14 cellular contexts compared by ENCODE assay signal in genomic region chrX:2664497-2664896, GRCh38. TPM values are rescaled to one million over a fixed set of nuclear protein-coding genes. Genes with fewer than 3 reads are reported as not detected.
DNase-seq lines count a peak whose midpoint lies in the region; ATAC-seq, FAIRE-seq and TF ChIP-seq lines count a peak whose summit lies in the region.
"Had no signal": no experiment of that assay in that cellular context is flagged by ENCODE, and none has a peak within 500 bp of the region (broad histone marks: within the 10 kb centered on the region; RNA-seq: fewer than 3 reads in every experiment).

No MANE protein-coding gene starts in this region.

- H3K9me3 ChIP-seq in Caco-2 = no peaks in the 10 kb centered on the region
- H3K9me3 ChIP-seq in adipocyte (ENCODE audit: control insufficient read depth, low read length) = no peaks in the 10 kb centered on the region
- no peaks in the 10 kb centered on the region for H3K9me3 ChIP-seq in left ventricle myocardium inferior (replicated peaks)
- H3K9me3 ChIP-seq in skeletal muscle satellite cell (replicated peaks; ENCODE audit: low read length) = no peaks in the 10 kb centered on the region
- H3K9me3 ChIP-seq in CD4-positive, alpha-beta memory T cell (ENCODE audit: control insufficient read depth in 1 of 2, low read length in 2 of 2) = no peaks in the 10 kb centered on the region
- H3K9me3 ChIP-seq: gastroesophageal sphincter had no signal

- POLR2A ChIA-PET in Caco-2 (lab: Charles Lee) = no interaction called here
- POLR2A ChIA-PET in CD4-positive, alpha-beta memory T cell (lab: Charles Lee; ENCODE audit: partially characterized antibody) = no interaction called here

- peaks cover 18% of the 10 kb centered on the region for H3K4me1 Mint-ChIP-seq in Caco-2 (ENCODE audit: low read depth, unreplicated experiment)
- no peaks in the 10 kb centered on the region for H3K4me1 Mint-ChIP-seq in CD4-positive, alpha-beta memory T cell

- no TSS peak for BruUV-seq in Caco-2 (replicated peaks; lab: Mats Ljungman, UMichigan)

- peak overlapping the region; percentile 60 for H3K27ac Mint-ChIP-seq in Caco-2 (ENCODE audit: unreplicated experiment)
- no peak overlapping the region for H3K27ac Mint-ChIP-seq in CD4-positive, alpha-beta memory T cell

- no peak for TF ChIP-seq CTCF in Caco-2 (IDR thresholded peaks at IDR 0.05; ENCODE audit: insufficient read depth in 1 of 2, low read depth in 1 of 2, low read length in 1 of 2, severe bottlenecking in 1 of 2, unreplicated experiment in 1 of 2)
- no peak for TF ChIP-seq CTCF in left ventricle myocardium inferior (IDR thresholded peaks at IDR 0.05; ENCODE audit: borderline replicate concordance)

- H3K27me3 ChIP-seq in Caco-2 (replicated peaks; ENCODE audit: control insufficient read depth, insufficient read depth, low read length) (no peaks in the 10 kb centered on the region), adipocyte (replicated peaks; ENCODE audit: control insufficient read depth, insufficient read depth, low read length) (no peaks in the 10 kb centered on the region), left ventricle myocardium inferior (ENCODE audit: low read depth) (no peaks in the 10 kb centered on the region), skeletal muscle satellite cell (ENCODE audit: control insufficient read depth, insufficient read depth, low read length) (no peaks in the 10 kb centered on the region)
- no peaks in the 10 kb centered on the region for H3K27me3 ChIP-seq in CD4-positive, alpha-beta memory T cell (ENCODE audit: insufficient read depth, low read length)
- H3K27me3 ChIP-seq: gastroesophageal sphincter had no signal

- peak overlapping the region; percentile 8 for H3K4me2 ChIP-seq in skeletal muscle satellite cell (ENCODE audit: low read length)

- peak overlapping the region; percentile 61 for H3K27ac ChIP-seq in left ventricle myocardium inferior (replicated peaks)
- H3K27ac ChIP-seq in CD4-positive, alpha-beta memory T cell (ENCODE audit: low read depth, low read length) = no peak overlapping the region

- H3K4me1 ChIP-seq in Caco-2 (peaks cover 27% of the 10 kb centered on the region), adipocyte (ENCODE audit: control insufficient read depth, insufficient read depth, low read length) (peaks cover 11% of the 10 kb centered on the region), left ventricle myocardium inferior (no peaks in the 10 kb centered on the region), skeletal muscle satellite cell (ENCODE audit: control insufficient read depth, insufficient read depth, low read length) (peaks cover 5% of the 10 kb centered on the region)
- no peaks in the 10 kb centered on the region for H3K4me1 ChIP-seq in CD4-positive, alpha-beta memory T cell (ENCODE audit: insufficient read depth, low read length)
- H3K4me1 ChIP-seq: gastroesophageal sphincter had no signal

- intact Hi-C loops in Caco-2 (cut with micrococcal nuclease; ENCODE audit: unreplicated experiment) = no loop called here
- intact Hi-C loops in left ventricle myocardium inferior (cut with micrococcal nuclease) = no loop called here
- intact Hi-C loops in CD4-positive, alpha-beta memory T cell (cut with micrococcal nuclease) = no loop called here

- no peak for ATAC-seq in HG03571 (IDR thresholded peaks at IDR 0.05; ENCODE audit: unreplicated experiment)
- no peak for ATAC-seq in HG02870 (IDR thresholded peaks at IDR 0.05; ENCODE audit: unreplicated experiment)
- ATAC-seq: gastroesophageal sphincter had no signal

- no peak overlapping the region for H3K4me3 Mint-ChIP-seq in Caco-2 (ENCODE audit: unreplicated experiment)
- H3K4me3 Mint-ChIP-seq in CD4-positive, alpha-beta memory T cell = no peak overlapping the region

- peaks cover 23% of the 10 kb centered on the region for H3K36me3 Mint-ChIP-seq in Caco-2 (ENCODE audit: insufficient read depth, unreplicated experiment)
- peaks cover 2 to 3% of the 10 kb centered on the region in 2 donors for H3K36me3 Mint-ChIP-seq in CD4-positive, alpha-beta memory T cell

- peaks cover 7% of the 10 kb centered on the region for H3K9me3 Mint-ChIP-seq in Caco-2 (ENCODE audit: unreplicated experiment)
- no peaks in the 10 kb centered on the region for H3K9me3 Mint-ChIP-seq in CD4-positive, alpha-beta memory T cell

- no peaks in the 10 kb centered on the region for H3K27me3 Mint-ChIP-seq in Caco-2 (ENCODE audit: insufficient read depth, unreplicated experiment)
- H3K27me3 Mint-ChIP-seq in CD4-positive, alpha-beta memory T cell = no peaks in the 10 kb centered on the region

- no peak overlapping the region for H3K4me3 ChIP-seq in Caco-2 (ENCODE audit: low read depth, low read length)
- H3K4me3 ChIP-seq in adipocyte (ENCODE audit: low read length) = no peak overlapping the region
- no peak overlapping the region for H3K4me3 ChIP-seq in left ventricle myocardium inferior
- H3K4me3 ChIP-seq in skeletal muscle satellite cell (ENCODE audit: low read length) = no peak overlapping the region
- no peak overlapping the region for H3K4me3 ChIP-seq in CD4-positive, alpha-beta memory T cell (ENCODE audit: low read length in 2 of 2)
- H3K4me3 ChIP-seq: gastroesophageal sphincter, lung had no signal

- H3K9ac ChIP-seq in adipocyte (ENCODE audit: low read length) (peak overlapping the region; percentile 21), skeletal muscle satellite cell (ENCODE audit: low read depth, low read length) (no peak overlapping the region)

- no peak for DNase-seq in Caco-2
- DNase-seq in adipocyte (ENCODE audit: low read depth) = peak; percentile 25
- peak; percentile 54 for DNase-seq in left ventricle myocardium inferior
- DNase-seq in GM19239 (ENCODE audit: insufficient read length, low spot score) = no peak
- DNase-seq in CD4-positive, alpha-beta memory T cell = no peak
- DNase-seq: central memory CD4-positive, alpha-beta T cell; DMS 273 treated with DMSO at 0.1 percent for 48 hours; NCI-H446 had no signal

- CTCF ChIA-PET in Caco-2 (lab: Charles Lee) = no interaction called here
- CTCF ChIA-PET in CD4-positive, alpha-beta memory T cell (lab: Charles Lee; ENCODE audit: partially characterized antibody) = no interaction called here

- no peaks in the 10 kb centered on the region for H3K36me3 ChIP-seq in Caco-2 (ENCODE audit: control insufficient read depth, insufficient read depth, low read length)
- H3K36me3 ChIP-seq in adipocyte (ENCODE audit: control insufficient read depth, insufficient read depth, low read length, severe bottlenecking) = no peaks in the 10 kb centered on the region
- H3K36me3 ChIP-seq in left ventricle myocardium inferior = no peaks in the 10 kb centered on the region
- H3K36me3 ChIP-seq in skeletal muscle satellite cell (ENCODE audit: insufficient read depth, low read length) = no peaks in the 10 kb centered on the region
- no peaks in the 10 kb centered on the region for H3K36me3 ChIP-seq in CD4-positive, alpha-beta memory T cell (ENCODE audit: insufficient read depth, low read length)
- H3K36me3 ChIP-seq: gastroesophageal sphincter had no signal

- no peak for FAIRE-seq in GM19239 (lab: Jason Lieb, UNC)
- FAIRE-seq: GM12891 had no signal

RNA-seq across cellular contexts. Expression of gene CD99, which starts 26.6 kb away (rescaled TPM):
- total RNA-seq in Caco-2 (2022) (362 and 407 TPM in 2 replicates), left ventricle myocardium inferior (306 TPM)
- 189 and 310 TPM in 2 replicates for total RNA-seq in skeletal muscle satellite cell (2012; rRNA removed)
- 100 to 1,000 TPM; 283 to 289 TPM for total RNA-seq in CD4-positive, alpha-beta memory T cell
- polyA plus RNA-seq in CD4-positive, alpha-beta memory T cell = 100 to 1,000 TPM; 388 to 400 TPM

Comparison
In these comparisons a context has a peak if more than half of its experiments do, and no peak if none do; other contexts are left out.
1. DNase-seq: peak in adipocyte (single experiment) and left ventricle myocardium inferior (single experiment); none in Caco-2 (0 of 2), GM19239 (single experiment) and CD4-positive, alpha-beta memory T cell (0 of 5).